Comparison of ENCODE assay signal across 1 cellular context in the genomic region with DNA sequence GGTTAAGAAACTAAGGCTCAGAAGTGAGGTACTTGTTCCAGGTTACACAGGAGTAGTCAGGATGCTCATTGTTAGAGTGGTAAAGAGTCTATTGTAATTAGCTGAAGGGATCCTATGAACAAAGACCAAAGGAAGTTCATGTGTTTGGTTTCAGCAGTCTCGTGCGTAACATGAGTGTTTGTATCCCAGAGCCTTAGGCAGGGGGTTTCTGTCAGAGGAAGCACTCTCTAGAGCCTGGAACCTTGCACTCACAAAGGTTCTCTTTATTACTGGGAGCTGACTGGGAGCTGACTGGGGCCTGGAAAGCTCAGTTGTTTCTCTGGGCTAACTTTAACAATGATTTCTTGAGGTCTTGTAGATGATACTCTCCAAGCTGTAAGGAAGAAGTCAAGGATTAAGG.
A peak's percentile ranks its signal among the peaks of the same experiment; 100 is the strongest.
TF ChIP-seq lines count a peak whose summit lies in the region.

No MANE protein-coding gene starts in this region.

TF ChIP-seq in K562, 482 proteins besides CTCF, POLR2A, EP300 and RAD21:
- TF ChIP-seq ZNF589 (CRISPR knock-in tag; IDR thresholded peaks at IDR 0.05; ENCODE audit: low read depth) (no peak), POLR2AphosphoS5 (IDR thresholded peaks at IDR 0.05; ENCODE audit: control insufficient read depth, insufficient read depth, low read depth, low read length) (peak; percentile 9; the same call in 1 of the 2 replicates)
